24 cellular contexts compared by ENCODE assay signal in genomic region chr6:133542056-133542821, GRCh38.
DNase-seq lines count a peak whose midpoint lies in the region; ATAC-seq and TF ChIP-seq lines count a peak whose summit lies in the region.
"Had no signal": no experiment of that assay in that cellular context is flagged by ENCODE, and none has a peak within 500 bp of the region (broad histone marks: within the 10 kb centered on the region; RNA-seq: fewer than 3 reads in every experiment).

No MANE protein-coding gene starts in this region.

- H3K9me3 Mint-ChIP-seq in GM23338: no peaks in the 10 kb centered on the region
- H3K9me3 Mint-ChIP-seq in nephron: no peaks in the 10 kb centered on the region
- no peaks in the 10 kb centered on the region for H3K9me3 Mint-ChIP-seq in effector memory CD8-positive, alpha-beta T cell

- H3K4me3 Mint-ChIP-seq in GM23338 (no peak overlapping the region), nephron (no peak overlapping the region)
- H3K4me3 Mint-ChIP-seq in effector memory CD8-positive, alpha-beta T cell: no peak overlapping the region
- H3K4me3 Mint-ChIP-seq: activated CD8-positive, alpha-beta T cell treated with anti-CD3 and anti-CD28 coated beads, Interleukin-2, amount 10 ng/mL, durations not matched to agents 7 days and 5 days; B cell; naive thymus-derived CD4-positive, alpha-beta T cell had no signal

- H3K27ac Mint-ChIP-seq in GM23338 (no peak overlapping the region), nephron (peak overlapping the region in 2 of 3 experiments; percentile 68 to 69)
- no peak overlapping the region for H3K27ac Mint-ChIP-seq in effector memory CD8-positive, alpha-beta T cell
- H3K27ac Mint-ChIP-seq: activated CD8-positive, alpha-beta T cell treated with anti-CD3 and anti-CD28 coated beads, Interleukin-2, amount 10 ng/mL, durations not matched to agents 7 days and 5 days; B cell; naive thymus-derived CD4-positive, alpha-beta T cell had no signal

- H3K27me3 Mint-ChIP-seq in GM23338 (ENCODE audit: insufficient read depth, low read depth, poor library complexity) (no peaks in the 10 kb centered on the region), nephron (ENCODE audit: low read depth) (peaks cover 3% of the 10 kb centered on the region)
- H3K27me3 Mint-ChIP-seq in effector memory CD8-positive, alpha-beta T cell: peaks cover 8 to 21% of the 10 kb centered on the region in 2 donors

- no peaks in the 10 kb centered on the region for H3K36me3 ChIP-seq in GM23338 (ENCODE audit: insufficient read depth)
- H3K36me3 ChIP-seq: adrenal gland, suprapubic skin had no signal

- no peaks in the 10 kb centered on the region for H3K36me3 Mint-ChIP-seq in GM23338 (ENCODE audit: low read depth)
- no peaks in the 10 kb centered on the region for H3K36me3 Mint-ChIP-seq in nephron (ENCODE audit: low read depth)
- no peaks in the 10 kb centered on the region for H3K36me3 Mint-ChIP-seq in effector memory CD8-positive, alpha-beta T cell (ENCODE audit: insufficient read depth)
- H3K36me3 Mint-ChIP-seq: naive thymus-derived CD4-positive, alpha-beta T cell had no signal

- no peak overlapping the region for H3K27ac ChIP-seq in GM23338 (ENCODE audit: low read depth)
- H3K27ac ChIP-seq: adrenal gland, hepatocyte, psoas muscle, suprapubic skin, VCaP had no signal

- no peak; the same call in none of the 2 replicates for TF ChIP-seq EP300 in Ishikawa (IDR thresholded peaks at IDR 0.05; ENCODE audit: borderline replicate concordance)

- no peak for DNase-seq in GM23338 (ENCODE audit: low spot score)
- peak; percentile 13 for DNase-seq in choroid plexus epithelial cell (ENCODE audit: low read depth)
- DNase-seq in effector memory CD8-positive, alpha-beta T cell: no peak
- DNase-seq: activated CD8-positive, alpha-beta T cell treated with anti-CD3 and anti-CD28 coated beads, Interleukin-2, amount 10 ng/mL, durations not matched to agents 7 days and 5 days; adrenal gland; central memory CD4-positive, alpha-beta T cell; effector CD4-positive, alpha-beta T cell; mesenchymal stem cell; MV-4-11; naive thymus-derived CD4-positive, alpha-beta T cell; NCI-H187; NCI-H446 treated with DMSO at 0.1 percent for 48 hours; NK-92 treated with Interleukin-12 subunit alpha and Interleukin-12 subunit beta, amount 100 ng/mL, for 24 hours; psoas muscle; stimulated activated CD8-positive, alpha-beta memory T cell treated with anti-CD3 and anti-CD28 coated beads, Interleukin-4, amount 100 ng/mL, for 48 hours had no signal

- H3K79me2 ChIP-seq in GM23338 (replicated peaks; ENCODE audit: insufficient read depth): no peaks in the 10 kb centered on the region
- H3K79me2 ChIP-seq: hepatocyte had no signal

- H3K4me2 ChIP-seq in GM23338: no peak overlapping the region
- H3K4me2 ChIP-seq: hepatocyte, smooth muscle cell had no signal

- no peaks in the 10 kb centered on the region for H3K4me1 ChIP-seq in GM23338 (ENCODE audit: insufficient read depth)
- H3K4me1 ChIP-seq: adrenal gland, suprapubic skin had no signal

- 0 out of 2 replicates have a peak, but pooled peaks cover 3% of the 10 kb centered on the region for H3K9me2 ChIP-seq in GM23338 (ENCODE audit: insufficient read depth)

- H4K20me1 ChIP-seq in GM23338 (replicated peaks; ENCODE audit: insufficient read depth): no peaks in the 10 kb centered on the region

- H3K4me1 Mint-ChIP-seq in GM23338 (peaks cover 5% of the 10 kb centered on the region), nephron (peaks cover 50% of the 10 kb centered on the region)
- H3K4me1 Mint-ChIP-seq in effector memory CD8-positive, alpha-beta T cell (ENCODE audit: low read depth in 2 of 2): no peaks in the 10 kb centered on the region
- H3K4me1 Mint-ChIP-seq: B cell; naive thymus-derived CD4-positive, alpha-beta T cell had no signal

- peak overlapping the region; percentile 72; the same call in 1 of the 2 replicates for H2AFZ ChIP-seq in GM23338
- H2AFZ ChIP-seq: hepatocyte had no signal

- no peak for TF ChIP-seq RAD21 in Ishikawa (IDR thresholded peaks at IDR 0.05; ENCODE audit: low read depth)

- ATAC-seq in GM23338: no peak
- no peak for ATAC-seq in SK-N-SH treated with all-trans-retinoic acid at 6 μM for 48 hours
- no peak for ATAC-seq in HG02840 (IDR thresholded peaks at IDR 0.05; ENCODE audit: low FRiP score, unreplicated experiment)
- ATAC-seq in effector memory CD8-positive, alpha-beta T cell (replicated peaks): no peak
- ATAC-seq: activated CD8-positive, alpha-beta T cell treated with anti-CD3 and anti-CD28 coated beads, Interleukin-2, amount 10 ng/mL, durations not matched to agents 7 days and 5 days; naive thymus-derived CD4-positive, alpha-beta T cell had no signal

- no peaks in the 10 kb centered on the region for H3K27me3 ChIP-seq in GM23338 (ENCODE audit: insufficient read depth)
- H3K27me3 ChIP-seq: adrenal gland, hepatocyte had no signal

- H3K4me3 ChIP-seq in GM23338 (no peak overlapping the region), choroid plexus epithelial cell (ENCODE audit: low read depth, low read length) (no peak overlapping the region)
- H3K4me3 ChIP-seq: adrenal gland, hepatocyte, psoas muscle, smooth muscle cell, suprapubic skin had no signal

- no peaks in the 10 kb centered on the region for H3F3A ChIP-seq in GM23338 (replicated peaks; ENCODE audit: low read depth)

- no peak for TF ChIP-seq CTCF in GM23338 (conservative IDR thresholded peaks at IDR 0.05; ENCODE audit: low read depth in 2 of 2)
- no peak for TF ChIP-seq CTCF in choroid plexus epithelial cell (conservative IDR thresholded peaks at IDR 0.05; ENCODE audit: low read depth, low read length)
- TF ChIP-seq CTCF in nephron (IDR thresholded peaks at IDR 0.05; ENCODE audit: unreplicated experiment in 3 of 3): no peak

TF ChIP-seq in GM23338, 12 proteins besides CTCF, POLR2A, EP300 and RAD21 (continues in another document):
- TF ChIP-seq ZNF331 (CRISPR knock-in tag; IDR thresholded peaks at IDR 0.05; ENCODE audit: low read depth) (no peak), ZNF114 (CRISPR knock-in tag; IDR thresholded peaks at IDR 0.05) (no peak), NANOG (IDR thresholded peaks at IDR 0.05; ENCODE audit: borderline replicate concordance) (no peak), JUNB (IDR thresholded peaks at IDR 0.05; ENCODE audit: unreplicated experiment) (no peak), EZH2 (IDR thresholded peaks at IDR 0.05; ENCODE audit: low read depth, unreplicated experiment) (no peak)

TF ChIP-seq in Ishikawa, 13 proteins besides CTCF, POLR2A, EP300 and RAD21:
- peak; percentile 74 for TF ChIP-seq NFIC (IDR thresholded peaks at IDR 0.05)
- TF ChIP-seq CREB1 (IDR thresholded peaks at IDR 0.05; ENCODE audit: low read depth): no peak

TF ChIP-seq in SK-N-SH treated with all-trans-retinoic acid at 6 μM for 48 hours, 23 proteins besides CTCF, POLR2A, EP300 and RAD21:
- TF ChIP-seq CSRNP3 (CRISPR knock-in tag; IDR thresholded peaks at IDR 0.05): no peak
- no peak for TF ChIP-seq ESRRG (CRISPR knock-in tag; IDR thresholded peaks at IDR 0.05)
- TF ChIP-seq PATZ1 (CRISPR knock-in tag; IDR thresholded peaks at IDR 0.05; ENCODE audit: borderline replicate concordance): no peak
- no peak for TF ChIP-seq TCF4 (CRISPR knock-in tag; IDR thresholded peaks at IDR 0.05; ENCODE audit: borderline replicate concordance)
- TF ChIP-seq PPARA (CRISPR knock-in tag; IDR thresholded peaks at IDR 0.05; ENCODE audit: borderline replicate concordance): no peak
- no peak for TF ChIP-seq CSDC2 (CRISPR knock-in tag; IDR thresholded peaks at IDR 0.05)
- TF ChIP-seq BACH2 (CRISPR knock-in tag; IDR thresholded peaks at IDR 0.05; ENCODE audit: borderline replicate concordance): no peak
- no peak for TF ChIP-seq RARB (CRISPR knock-in tag; IDR thresholded peaks at IDR 0.05)
- TF ChIP-seq CREB5 (CRISPR knock-in tag; IDR thresholded peaks at IDR 0.05; ENCODE audit: low read depth): no peak
- no peak for TF ChIP-seq ZNF70 (CRISPR knock-in tag; IDR thresholded peaks at IDR 0.05)
- no peak for TF ChIP-seq ZFP3 (CRISPR knock-in tag; IDR thresholded peaks at IDR 0.05)

Comparison
In these comparisons a context has a peak if more than half of its experiments do, and no peak if none do; other contexts are left out.
1. H3K27ac Mint-ChIP-seq: peak in nephron (2 of 3); none in GM23338 (single experiment) and effector memory CD8-positive, alpha-beta T cell (0 of 2).